11 cellular contexts compared by ENCODE assay signal in genomic region chr1:234862360-234862943, GRCh38.
A peak's percentile ranks its signal among the peaks of the same experiment; 100 is the strongest.
DNase-seq lines count a peak whose midpoint lies in the region; TF ChIP-seq lines count a peak whose summit lies in the region.
"Had no signal": no experiment of that assay in that cellular context is flagged by ENCODE, and none has a peak within 500 bp of the region (broad histone marks: within the 10 kb centered on the region; RNA-seq: fewer than 3 reads in every experiment).

No MANE protein-coding gene starts in this region.

- peaks cover 10% of the 10 kb centered on the region for H3K9me3 ChIP-seq in left ventricle myocardium inferior (replicated peaks)

- peak; percentile 10 for DNase-seq in activated effector memory CD4-positive, alpha-beta T cell treated with anti-CD3 and anti-CD28 coated beads, Interleukin-2, amount 50 U/mL, for 16 hours
- no peak for DNase-seq in activated effector memory CD4-positive, alpha-beta T cell treated with Interleukin-2 at 50 U/mL for 16 hours
- no peak for DNase-seq in left ventricle myocardium inferior
- DNase-seq in pons (ENCODE audit: low spot score), result peak; percentile 53
- no peak for DNase-seq in NCI-H69 (lab: John Stamatoyannopoulos, UW)
- no peak for DNase-seq in OCI-M1 (lab: John Stamatoyannopoulos, UW)
- DNase-seq in GM13977 (ENCODE audit: low spot score), result no peak
- DNase-seq: activated T-cell treated with anti-CD3 and anti-CD28 coated beads, Interleukin-2, amount 50 U/mL, for 1 hour; naive B cell; stimulated activated CD4-positive, alpha-beta T cell treated with anti-CD3 and anti-CD28 coated beads, Interleukin-4, amount 100 ng/mL, for 24 hours had no signal

- TF ChIP-seq CTCF in left ventricle myocardium inferior (IDR thresholded peaks at IDR 0.05; ENCODE audit: borderline replicate concordance) (no peak), GM13977 (IDR thresholded peaks at IDR 0.05; ENCODE audit: extremely low read depth, insufficient read depth, missing control alignments) (no peak)

- peak overlapping the region; percentile 88 for H3K27ac ChIP-seq in left ventricle myocardium inferior (replicated peaks)
- peak overlapping the region; percentile 38 for H3K27ac ChIP-seq in urinary bladder (ENCODE audit: low read depth)

- peak overlapping the region; percentile 24 for H3K4me3 ChIP-seq in left ventricle myocardium inferior
- H3K4me3 ChIP-seq in urinary bladder (ENCODE audit: low read depth, low read length), result no peak overlapping the region

- 45% methylated on average over 7 of the region's 7 CpGs for WGBS in urinary bladder

- no peaks in the 10 kb centered on the region for H3K27me3 ChIP-seq in left ventricle myocardium inferior (ENCODE audit: low read depth)

- H3K4me1 ChIP-seq in left ventricle myocardium inferior, result peaks cover 42% of the 10 kb centered on the region
- peaks cover 1% of the 10 kb centered on the region for H3K4me1 ChIP-seq in urinary bladder (ENCODE audit: insufficient read depth)

- H3K36me3 ChIP-seq in left ventricle myocardium inferior (no peaks in the 10 kb centered on the region), urinary bladder (ENCODE audit: insufficient read depth) (no peaks in the 10 kb centered on the region)

- in situ Hi-C loops in GM13977 (cut with MboI; ENCODE audit: low pct_unique_long_range_greater_than_20kb, low sequenced_read_pairs, unreplicated experiment), result no loop called here

- intact Hi-C loops in left ventricle myocardium inferior (cut with micrococcal nuclease), result no loop called here

Comparison
In these comparisons a context has a peak if more than half of its experiments do, and no peak if none do; other contexts are left out.
1. DNase-seq: peak in activated effector memory CD4-positive, alpha-beta T cell treated with anti-CD3 and anti-CD28 coated beads, Interleukin-2, amount 50 U/mL, for 16 hours (single experiment) and pons (single experiment); none in activated effector memory CD4-positive, alpha-beta T cell treated with Interleukin-2 at 50 U/mL for 16 hours (single experiment), left ventricle myocardium inferior (single experiment), NCI-H69 (single experiment), OCI-M1 (single experiment) and GM13977 (single experiment).